ENCODE assay signal across 10 cellular contexts in the genomic region with DNA sequence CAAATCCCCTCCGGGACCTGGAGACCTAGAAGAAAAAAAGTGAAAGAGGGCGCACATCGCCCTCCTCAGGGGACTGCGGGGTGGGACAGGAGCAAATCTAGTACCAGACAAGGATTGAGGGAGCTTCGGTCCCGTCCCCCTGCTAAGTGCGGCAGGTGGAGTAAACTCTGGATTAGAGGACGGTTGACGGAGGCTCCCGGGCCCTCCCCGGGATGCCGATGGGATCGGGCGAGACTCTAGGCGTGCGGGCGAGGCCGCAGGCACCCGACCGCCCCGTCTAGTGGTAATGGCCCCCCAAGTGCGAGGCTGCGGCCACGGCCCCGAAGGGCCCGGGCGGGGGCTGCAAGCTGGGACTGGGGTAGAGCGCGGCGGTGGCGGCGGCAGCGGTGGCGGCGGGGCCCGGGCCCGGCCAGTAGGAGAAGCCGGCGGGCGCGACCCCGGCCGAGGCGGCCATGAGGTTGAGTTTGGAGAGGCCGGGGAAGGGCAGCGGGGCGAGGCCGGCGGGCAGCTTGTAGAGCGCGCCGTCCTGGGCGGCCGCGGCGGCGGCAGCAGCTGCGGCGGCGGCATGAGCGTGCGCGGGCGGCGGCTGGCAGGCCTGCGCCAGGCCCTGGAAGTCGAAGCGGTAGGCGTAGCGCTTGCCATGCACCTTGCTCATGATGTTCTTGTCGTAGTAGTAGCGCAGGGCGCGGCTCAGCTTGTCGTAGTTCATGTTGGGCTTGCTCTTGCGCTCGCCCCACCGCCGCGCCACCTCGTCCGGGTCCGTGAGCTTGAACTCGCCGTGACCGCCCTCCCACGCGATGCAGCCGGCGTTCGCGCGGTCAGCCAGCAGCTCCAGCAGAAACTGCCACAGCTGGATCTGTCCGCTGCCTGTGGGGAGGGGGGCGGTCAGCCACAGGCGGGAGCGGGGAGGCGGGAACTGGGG. TPM values are rescaled to one million over a fixed set of nuclear protein-coding genes. Genes with fewer than 3 reads are reported as not detected.
DNase-seq lines count a peak whose midpoint lies in the region; ATAC-seq and TF ChIP-seq lines count a peak whose summit lies in the region.
"Had no signal": no experiment of that assay in that cellular context is flagged by ENCODE, and none has a peak within 500 bp of the region (broad histone marks: within the 10 kb centered on the region; RNA-seq: fewer than 3 reads in every experiment).

No MANE protein-coding gene starts in this region.

- no peak overlapping the region for H3K4me2 ChIP-seq in SK-N-SH

- H3F3A ChIP-seq in SK-N-SH (replicated peaks; ENCODE audit: insufficient read depth): no peaks in the 10 kb centered on the region

- intact Hi-C loops in heart right ventricle (cut with DNase I): no loop called here

- POLR2A ChIA-PET in SK-N-SH (lab: Yijun Ruan, JAX): interaction anchor here (1.2 to 6.4 kb wide), 3 partner anchors 15 to 20 kb away, joined by 4 to 89 read pairs (median 21); no protein-coding TSS in a partner anchor
- POLR2A ChIA-PET in activated CD4-positive, alpha-beta T cell treated with anti-CD3 and anti-CD28 coated beads, Interleukin-2, amount 10 ng/mL, durations not matched to agents 7 days and 5 days (lab: Charles Lee): no interaction called here

- H3K27ac ChIP-seq in SK-N-SH (ENCODE audit: low read depth in 2 of 2, low read length in 1 of 2): no peak overlapping the region
- no peak overlapping the region for H3K27ac ChIP-seq in heart right ventricle
- H3K27ac ChIP-seq in skin epidermis: no peak overlapping the region

- no peak overlapping the region for H2AFZ ChIP-seq in SK-N-SH (ENCODE audit: low read depth)

- H3K27ac Mint-ChIP-seq in activated CD4-positive, alpha-beta T cell treated with anti-CD3 and anti-CD28 coated beads, Interleukin-2, amount 10 ng/mL, durations not matched to agents 7 days and 5 days: no peak overlapping the region

- H3K4me3 Mint-ChIP-seq in activated CD4-positive, alpha-beta T cell treated with anti-CD3 and anti-CD28 coated beads, Interleukin-2, amount 10 ng/mL, durations not matched to agents 7 days and 5 days: peak overlapping the region; percentile 7

- no peaks in the 10 kb centered on the region for H3K79me2 ChIP-seq in SK-N-SH (ENCODE audit: insufficient read depth)

- TF ChIP-seq EP300 in SK-N-SH (IDR thresholded peaks at IDR 0.05; ENCODE audit: borderline replicate concordance in 1 of 2, low read depth in 1 of 2, low read length in 1 of 2): no peak

- WGBS in SK-N-SH (ENCODE audit: low lambda C conversion rate): 88% methylated on average over 77 of the region's 98 CpGs
- 1 to 2% methylated on average over 86 to 98 of the region's 98 CpGs for WGBS in heart right ventricle, 2 donors

- H3K9me3 ChIP-seq in SK-N-SH (no peaks in the 10 kb centered on the region), heart right ventricle (no peaks in the 10 kb centered on the region)

- H3K9me2 ChIP-seq in SK-N-SH: no peaks in the 10 kb centered on the region

- H3K4me1 Mint-ChIP-seq in activated CD4-positive, alpha-beta T cell treated with anti-CD3 and anti-CD28 coated beads, Interleukin-2, amount 10 ng/mL, durations not matched to agents 7 days and 5 days: peaks cover 18% of the 10 kb centered on the region

- CTCF ChIA-PET in SK-N-SH (lab: Yijun Ruan, JAX): interaction anchor here (1.1 to 12.4 kb wide), 15 partner anchors 8 to 194 kb away, joined by 3 to 208 read pairs (median 13); a partner anchor contains a TSS
- CTCF ChIA-PET in activated CD4-positive, alpha-beta T cell treated with anti-CD3 and anti-CD28 coated beads, Interleukin-2, amount 10 ng/mL, durations not matched to agents 7 days and 5 days (lab: Charles Lee): interaction anchor here (0.8 to 3.3 kb wide), 7 partner anchors 9 to 83 kb away, joined by 3 to 18 read pairs (median 4); no protein-coding TSS in a partner anchor

- TF ChIP-seq RAD21 in SK-N-SH (IDR thresholded peaks at IDR 0.05; ENCODE audit: low read length): no peak

- DNase-seq in SK-N-SH: peak; percentile 48
- no peak for DNase-seq in activated CD4-positive, alpha-beta T cell treated with anti-CD3 and anti-CD28 coated beads, Interleukin-2, amount 10 ng/mL, durations not matched to agents 7 days and 5 days
- no peak for DNase-seq in heart right ventricle

- H3K36me3 Mint-ChIP-seq in activated CD4-positive, alpha-beta T cell treated with anti-CD3 and anti-CD28 coated beads, Interleukin-2, amount 10 ng/mL, durations not matched to agents 7 days and 5 days (ENCODE audit: low read depth): peaks cover 1% of the 10 kb centered on the region

- H4K20me1 ChIP-seq in SK-N-SH (ENCODE audit: insufficient read depth): no peaks in the 10 kb centered on the region

- peaks cover 39% of the 10 kb centered on the region for H3K27me3 ChIP-seq in SK-N-SH (ENCODE audit: insufficient read depth)
- H3K27me3 ChIP-seq in heart right ventricle: peaks cover 45 to 100% (median 98%) of the 10 kb centered on the region in 7 donors

- H3K9me3 Mint-ChIP-seq in activated CD4-positive, alpha-beta T cell treated with anti-CD3 and anti-CD28 coated beads, Interleukin-2, amount 10 ng/mL, durations not matched to agents 7 days and 5 days: no peaks in the 10 kb centered on the region

- H3K27me3 Mint-ChIP-seq in activated CD4-positive, alpha-beta T cell treated with anti-CD3 and anti-CD28 coated beads, Interleukin-2, amount 10 ng/mL, durations not matched to agents 7 days and 5 days: peaks cover 73% of the 10 kb centered on the region

- TF ChIP-seq CTCF in SK-N-SH (IDR thresholded peaks at IDR 0.05) (no peak), heart right ventricle (IDR thresholded peaks at IDR 0.05) (no peak)

- H3K4me3 ChIP-seq in SK-N-SH (ENCODE audit: low read depth in 2 of 2, low read length in 1 of 2): no peak overlapping the region
- peak overlapping the region; percentile 13 to 47 (median 33) for H3K4me3 ChIP-seq in heart right ventricle
- H3K4me3 ChIP-seq in skin epidermis: peak overlapping the region in 6 of 7 experiments; percentile 1 to 26 (median 6)

- no peak overlapping the region for H3K9ac ChIP-seq in SK-N-SH

- ATAC-seq in SK-N-SH treated with all-trans-retinoic acid at 6 μM for 48 hours (no peak), heart right ventricle (peak in 4 of 8 donors; percentile 12 to 29 (median 21)), GM21360 (IDR thresholded peaks at IDR 0.05; ENCODE audit: unreplicated experiment) (no peak), GM21390 (IDR thresholded peaks at IDR 0.05; ENCODE audit: unreplicated experiment) (no peak), HG03135 (IDR thresholded peaks at IDR 0.05; ENCODE audit: unreplicated experiment) (no peak)

- H3K4me1 ChIP-seq in SK-N-SH (ENCODE audit: control insufficient read depth in 1 of 2, insufficient read depth in 2 of 2, low read depth in 1 of 2, low read length in 1 of 2) (peaks cover 0 to 33% of the 10 kb centered on the region in 2 experiments; a peak in 2 of 4 replicates), heart right ventricle (peaks cover 10 to 56% (median 42%) of the 10 kb centered on the region in 9 donors)

- H3K36me3 ChIP-seq in SK-N-SH (replicated peaks in 1 of 2; ENCODE audit: control insufficient read depth in 1 of 2, insufficient read depth in 2 of 2, low read length in 1 of 2) (no peaks in the 10 kb centered on the region), heart right ventricle (no peaks in the 10 kb centered on the region)

TF ChIP-seq in SK-N-SH, 30 proteins besides CTCF, POLR2A, EP300 and RAD21 (continues in another document):
- TF ChIP-seq, protein P1, sequence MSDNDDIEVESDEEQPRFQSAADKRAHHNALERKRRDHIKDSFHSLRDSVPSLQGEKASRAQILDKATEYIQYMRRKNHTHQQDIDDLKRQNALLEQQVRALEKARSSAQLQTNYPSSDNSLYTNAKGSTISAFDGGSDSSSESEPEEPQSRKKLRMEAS (IDR thresholded peaks at IDR 0.05; ENCODE audit: low read depth): no peak
- TF ChIP-seq RXRA (IDR thresholded peaks at IDR 0.05; ENCODE audit: borderline replicate concordance, low read depth): no peak
- TF ChIP-seq FOXM1 (IDR thresholded peaks at IDR 0.05; ENCODE audit: low read depth): no peak

RNA-seq across cellular contexts. Expression of a gene that starts 3.3 kb away (rescaled TPM):
- polyA plus RNA-seq in SK-N-SH (2012; rRNA removed): 0.53 and 1.2 TPM in 2 replicates
- 1.4 and 3.0 TPM in 2 replicates for polyA plus RNA-seq in SK-N-SH (2012; cell fraction: cytosol; rRNA removed)
- 0.80 and 2.9 TPM in 2 replicates for polyA plus RNA-seq in SK-N-SH (2012; cell fraction: nucleus; rRNA removed)
- not detected for total RNA-seq in activated CD4-positive, alpha-beta T cell treated with anti-CD3 and anti-CD28 coated beads, Interleukin-2, amount 10 ng/mL, durations not matched to agents 7 days and 5 days
- not detected for total RNA-seq in heart right ventricle
- not detected for polyA plus RNA-seq in heart right ventricle
- total RNA-seq: liver; T-helper 2 cell treated with Interferon-gamma antibody and Interleukin-4, amounts not matched to agents 100 ng/mL and 5 ng/mL, for 36 hours had no signal
- polyA plus RNA-seq: liver had no signal

RNA-seq across cellular contexts. Expression of a gene that starts 11.6 kb away (rescaled TPM):
- not detected in 2 replicates for polyA plus RNA-seq in SK-N-SH (2012; rRNA removed)
- 0.10 TPM in 1 of 2 replicates, not detected in the other for polyA plus RNA-seq in SK-N-SH (2012; cell fraction: cytosol; rRNA removed)
- not detected in 2 replicates for polyA plus RNA-seq in SK-N-SH (2012; cell fraction: nucleus; rRNA removed)
- not detected for total RNA-seq in activated CD4-positive, alpha-beta T cell treated with anti-CD3 and anti-CD28 coated beads, Interleukin-2, amount 10 ng/mL, durations not matched to agents 7 days and 5 days
- not detected for total RNA-seq in heart right ventricle
- not detected for polyA plus RNA-seq in heart right ventricle
- total RNA-seq: liver; T-helper 2 cell treated with Interferon-gamma antibody and Interleukin-4, amounts not matched to agents 100 ng/mL and 5 ng/mL, for 36 hours had no signal
- polyA plus RNA-seq: liver had no signal

RNA-seq across cellular contexts. Expression of a gene that starts 22.2 kb away (rescaled TPM):
- polyA plus RNA-seq in SK-N-SH (2012; rRNA removed): 0.19 and 0.26 TPM in 2 replicates
- 0.35 and 0.56 TPM in 2 replicates for polyA plus RNA-seq in SK-N-SH (2012; cell fraction: cytosol; rRNA removed)
- 0.13 and 0.31 TPM in 2 replicates for polyA plus RNA-seq in SK-N-SH (2012; cell fraction: nucleus; rRNA removed)
- total RNA-seq in activated CD4-positive, alpha-beta T cell treated with anti-CD3 and anti-CD28 coated beads, Interleukin-2, amount 10 ng/mL, durations not matched to agents 7 days and 5 days: not detected
- under 1 TPM in 1 of 10 donors, not detected in 9; 0.09 TPM for total RNA-seq in heart right ventricle
- not detected for polyA plus RNA-seq in heart right ventricle
- total RNA-seq: liver; T-helper 2 cell treated with Interferon-gamma antibody and Interleukin-4, amounts not matched to agents 100 ng/mL and 5 ng/mL, for 36 hours had no signal
- polyA plus RNA-seq: liver had no signal

RNA-seq across cellular contexts. Expression of a gene that starts 59.7 kb away (rescaled TPM):
- 0.95 and 1.7 TPM in 2 replicates for polyA plus RNA-seq in SK-N-SH (2012; rRNA removed)
- polyA plus RNA-seq in SK-N-SH (2012; cell fraction: cytosol; rRNA removed): 0.42 and 0.73 TPM in 2 replicates
- polyA plus RNA-seq in SK-N-SH (2012; cell fraction: nucleus; rRNA removed): 1.8 and 1.9 TPM in 2 replicates
- not detected for total RNA-seq in activated CD4-positive, alpha-beta T cell treated with anti-CD3 and anti-CD28 coated beads, Interleukin-2, amount 10 ng/mL, durations not matched to agents 7 days and 5 days
- total RNA-seq in heart right ventricle: not detected
- not detected for polyA plus RNA-seq in heart right ventricle
- total RNA-seq: liver; T-helper 2 cell treated with Interferon-gamma antibody and Interleukin-4, amounts not matched to agents 100 ng/mL and 5 ng/mL, for 36 hours had no signal
- polyA plus RNA-seq: liver had no signal

Comparison
In these comparisons a context has a peak if more than half of its experiments do, and no peak if none do; other contexts are left out.
1. H3K4me3 ChIP-seq: peak in heart right ventricle (10 of 10) and skin epidermis (6 of 7); none in SK-N-SH (0 of 2).